18 cellular contexts compared by ENCODE assay signal in the genomic region with DNA sequence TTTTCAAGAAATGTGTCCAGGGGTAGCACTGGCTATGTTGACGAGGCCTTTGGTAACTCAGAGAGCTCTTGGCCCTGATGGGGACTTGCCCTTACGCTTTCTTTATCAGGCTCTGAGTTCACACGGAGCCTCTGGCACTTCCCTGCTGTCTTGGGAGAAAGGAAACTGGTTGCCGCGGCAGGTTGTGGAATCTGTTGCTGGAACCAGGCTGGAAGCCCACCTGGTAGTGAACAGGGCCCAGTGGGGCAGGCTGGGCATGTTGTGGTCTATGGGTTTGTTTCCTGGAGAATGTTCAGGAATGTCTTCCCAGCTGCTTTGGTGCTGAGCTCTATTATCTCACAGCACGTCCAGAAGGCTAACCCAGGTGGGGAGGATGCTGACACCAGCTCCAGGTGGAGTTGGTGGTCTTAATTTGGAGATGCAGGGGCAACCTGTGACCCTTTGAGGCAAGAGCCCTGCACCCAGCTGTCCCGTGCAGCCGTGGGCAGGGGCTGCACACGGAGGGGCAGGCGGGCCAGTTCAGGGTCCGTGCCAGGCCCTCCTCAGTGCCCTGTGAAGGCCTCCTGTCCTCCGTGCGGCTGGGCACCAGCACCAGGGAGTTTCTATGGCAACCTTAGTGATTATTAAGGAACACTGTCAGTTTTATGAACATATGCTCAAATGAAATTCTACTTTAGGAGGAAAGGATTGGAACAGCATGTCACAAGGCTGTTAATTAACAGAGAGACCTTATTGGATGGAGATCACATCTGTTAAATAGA. TPM values are rescaled to one million over a fixed set of nuclear protein-coding genes. Genes with fewer than 3 reads are reported as not detected.
DNase-seq lines count a peak whose midpoint lies in the region; ATAC-seq, FAIRE-seq and TF ChIP-seq lines count a peak whose summit lies in the region.
"Had no signal": no experiment of that assay in that cellular context is flagged by ENCODE, and none has a peak within 500 bp of the region (broad histone marks: within the 10 kb centered on the region; RNA-seq: fewer than 3 reads in every experiment).

No MANE protein-coding gene starts in this region.

- H3K27ac ChIP-seq in liver (ENCODE audit: low read depth in 1 of 2, low read length in 2 of 2) (peak overlapping the region; percentile 22 to 42), HepG2 (ENCODE audit: extremely low read length, insufficient read depth, low read length) (no peak overlapping the region)
- H3K27ac ChIP-seq: epithelial cell of prostate had no signal

- H3K27ac Mint-ChIP-seq in brain: peak overlapping the region; percentile 31 to 91 (median 58)
- H3K27ac Mint-ChIP-seq: activated naive CD4-positive, alpha-beta T cell treated with anti-CD3 and anti-CD28 coated beads for 36 hours had no signal

- H3K4me2 ChIP-seq in HepG2 (ENCODE audit: low read depth, low read length): no peak overlapping the region

- H3K9ac ChIP-seq in liver (ENCODE audit: low read depth in 1 of 2, low read length in 2 of 2) (no peak overlapping the region), HepG2 (ENCODE audit: insufficient read depth, low read depth, low read length) (no peak overlapping the region)

- in situ Hi-C loops in HepG2 (cut with HindIII; ENCODE audit: extremely low pct_ligation_motif_present, low pct_unique_long_range_greater_than_20kb): no loop called here

- H3K4me3 Mint-ChIP-seq in brain: peak overlapping the region in 1 of 5 experiments; percentile 57
- H3K4me3 Mint-ChIP-seq: activated naive CD4-positive, alpha-beta T cell treated with anti-CD3 and anti-CD28 coated beads for 36 hours; CD8-positive, alpha-beta T cell had no signal

- no peaks in the 10 kb centered on the region for H3K79me2 ChIP-seq in HepG2 (ENCODE audit: insufficient read depth, low read length)

- ATAC-seq in HepG2 (no peak), left lobe of liver (peak; percentile 21), HG02970 (IDR thresholded peaks at IDR 0.05; ENCODE audit: low FRiP score, unreplicated experiment) (no peak), HG02571 (IDR thresholded peaks at IDR 0.05; ENCODE audit: unreplicated experiment) (no peak)
- ATAC-seq: CD8-positive, alpha-beta T cell had no signal

- H3K27me3 Mint-ChIP-seq in brain: peaks cover 6% of the 10 kb centered on the region

- TF ChIP-seq POLR2A in HepG2 (IDR thresholded peaks at IDR 0.05; ENCODE audit: insufficient read depth in 1 of 2, low read depth in 2 of 2, low read length in 2 of 2): no peak

- no TSS peak for BruUV-seq in HepG2 (replicated peaks; lab: Mats Ljungman, UMichigan)

- H3K9me3 ChIP-seq in liver (ENCODE audit: control insufficient read depth in 4 of 4, low read length in 3 of 4) (no peaks in the 10 kb centered on the region), HepG2 (ENCODE audit: low read length) (no peaks in the 10 kb centered on the region)

- H3K4me1 Mint-ChIP-seq in brain: peaks cover 41% of the 10 kb centered on the region

- H3K36me3 Mint-ChIP-seq in brain: no peaks in the 10 kb centered on the region

- no peak overlapping the region for H3K4me3 ChIP-seq in liver (ENCODE audit: low read depth in 1 of 3, low read length in 3 of 3)
- no peak overlapping the region for H3K4me3 ChIP-seq in HepG2 (replicated peaks in 1 of 3; ENCODE audit: insufficient read depth in 1 of 3, low read depth in 2 of 3, low read length in 3 of 3)

- FAIRE-seq in HepG2 (lab: Jason Lieb, UNC): no peak

- POLR2A ChIA-PET in HepG2 (lab: Yijun Ruan, JAX): no interaction called here

- no peak overlapping the region for H2AFZ ChIP-seq in HepG2 (ENCODE audit: low read length)

- TF ChIP-seq EP300 in HepG2 (IDR thresholded peaks at IDR 0.05; ENCODE audit: low read depth in 2 of 2, low read length in 2 of 2) (no peak), HepG2 (CRISPR knock-in tag; IDR thresholded peaks at IDR 0.05; ENCODE audit: borderline replicate concordance) (no peak)

- no peaks in the 10 kb centered on the region for H3K9me3 Mint-ChIP-seq in brain
- H3K9me3 Mint-ChIP-seq: activated naive CD4-positive, alpha-beta T cell treated with anti-CD3 and anti-CD28 coated beads for 36 hours; CD8-positive, alpha-beta T cell had no signal

- no peak for TF ChIP-seq CTCF in liver (IDR thresholded peaks at IDR 0.05; ENCODE audit: low read depth, low read length, missing input control)
- TF ChIP-seq CTCF in HepG2 (CRISPR knock-in tag; IDR thresholded peaks at IDR 0.05): no peak
- no peak for TF ChIP-seq CTCF in brain (conservative IDR thresholded peaks at IDR 0.05)

- WGBS in liver: 73% methylated on average over 13 of the region's 13 CpGs
- WGBS in HepG2 (ENCODE audit: low lambda C conversion rate): 91% methylated on average over 6 of the region's 13 CpGs

- CTCF ChIA-PET in HepG2 (lab: Yijun Ruan, JAX; ENCODE audit: low intra/inter-chr PET ratio, low total read pairs): no interaction called here

- H4K20me1 ChIP-seq in HepG2 (ENCODE audit: insufficient read depth, low read length): no peaks in the 10 kb centered on the region

- H3K4me1 ChIP-seq in liver (ENCODE audit: control insufficient read depth in 4 of 4, insufficient read depth in 4 of 4, low read length in 3 of 4) (peaks cover 0 to 15% (median 7%) of the 10 kb centered on the region in 4 donors), HepG2 (ENCODE audit: insufficient read depth, low read length) (peaks cover 10% of the 10 kb centered on the region)

- TF ChIP-seq RAD21 in liver (IDR thresholded peaks at IDR 0.05) (no peak), HepG2 (CRISPR knock-in tag; IDR thresholded peaks at IDR 0.05) (no peak)

- no peaks in the 10 kb centered on the region for H3K27me3 ChIP-seq in liver (ENCODE audit: control insufficient read depth in 4 of 4, insufficient read depth in 4 of 4, low read length in 3 of 4)
- H3K27me3 ChIP-seq in HepG2 (ENCODE audit: control insufficient read depth in 1 of 2, insufficient read depth in 2 of 2, low read length in 2 of 2): no peaks in the 10 kb centered on the region

- no peak for DNase-seq in HepG2 (ENCODE audit: low spot score)
- no peak for DNase-seq in left lobe of liver (ENCODE audit: low spot score)
- DNase-seq in iPS-NIHi11 (ENCODE audit: low spot score): no peak
- DNase-seq: activated naive CD4-positive, alpha-beta T cell treated with anti-CD3 and anti-CD28 coated beads for 36 hours; activated T-cell treated with anti-CD3 and anti-CD28 coated beads, Interleukin-2, amount 50 U/mL, for 1 hour; CD8-positive, alpha-beta T cell; dermis blood vessel endothelial cell; DND-41; foreskin melanocyte; KG1; NCI-H2029 treated with DMSO at 0.1 percent for 48 hours; NCI-H510A treated with DMSO at 0.1 percent for 48 hours had no signal

- H3K36me3 ChIP-seq in liver (ENCODE audit: control insufficient read depth in 4 of 4, insufficient read depth in 3 of 4, low read depth in 1 of 4, low read length in 3 of 4): peaks cover 12 to 33% (median 19%) of the 10 kb centered on the region in 4 donors
- no peaks in the 10 kb centered on the region for H3K36me3 ChIP-seq in HepG2 (replicated peaks in 1 of 2; ENCODE audit: control insufficient read depth in 1 of 2, insufficient read depth in 2 of 2, low read length in 2 of 2)

- intact Hi-C loops in HepG2 (cut with micrococcal nuclease; ENCODE audit: unreplicated experiment): no loop called here

RNA-seq across cellular contexts. Expression of a gene that starts 33.4 kb away (rescaled TPM):
- total RNA-seq in liver (1 to 10 TPM in 1 of 2 donors, under 1 TPM in 1; 0.23 to 1.5 TPM), HepG2 (2016; rRNA removed; fragmentation: Illumina TruSeq; extraction: Trizol) (not detected in 2 replicates), left lobe of liver (2.2 TPM)
- polyA plus RNA-seq in liver (under 1 TPM; 0.58 to 0.97 TPM), HepG2 (2011; rRNA removed) (not detected in 2 replicates), brain (ENCODE audit: insufficient read depth, low read depth, low replicate concordance) (0.27 TPM)
- total RNA-seq in HepG2 (2016; cell fraction: cytosol; rRNA removed; fragmentation: Illumina TruSeq; extraction: Trizol; ENCODE audit: low read depth): not detected in 2 replicates
- not detected in 2 replicates for total RNA-seq in HepG2 (2016; cell fraction: insoluble cytoplasmic fraction; rRNA removed; fragmentation: Illumina TruSeq; extraction: Trizol)
- not detected in 2 replicates for total RNA-seq in HepG2 (2016; cell fraction: membrane; rRNA removed; fragmentation: Illumina TruSeq; extraction: Trizol)
- total RNA-seq in HepG2 (2016; cell fraction: nucleus; rRNA removed; fragmentation: Illumina TruSeq; extraction: Trizol): not detected in 2 replicates
- not detected in 2 replicates for polyA plus RNA-seq in HepG2 (2011; cell fraction: cytosol; rRNA removed)
- polyA plus RNA-seq in HepG2 (2011; cell fraction: nucleus; rRNA removed): not detected in 2 replicates
- polyA plus RNA-seq in HepG2 (2012): not detected in 2 replicates
- not detected in 2 replicates for polyA plus RNA-seq in HepG2 (2016; cell fraction: cytosol; fragmentation: Illumina TruSeq; extraction: Trizol; ENCODE audit: low read depth)
- not detected in 2 replicates for polyA plus RNA-seq in HepG2 (2016; cell fraction: insoluble cytoplasmic fraction; fragmentation: Illumina TruSeq; extraction: Trizol; ENCODE audit: low read depth)
- polyA plus RNA-seq in HepG2 (2016; cell fraction: membrane; fragmentation: Illumina TruSeq; extraction: Trizol; ENCODE audit: low read depth): not detected in 2 replicates
- not detected in 2 replicates for polyA plus RNA-seq in HepG2 (2016; cell fraction: nucleus; fragmentation: Illumina TruSeq; extraction: Trizol; ENCODE audit: insufficient read depth, low read depth)
- 0.07 TPM in 1 of 2 replicates, not detected in the other for polyA minus RNA-seq in HepG2 (2011; rRNA and poly(A)+ RNA removed; ENCODE audit: low replicate concordance)
- polyA minus RNA-seq in HepG2 (2011; cell fraction: cytosol; rRNA and poly(A)+ RNA removed): not detected in 2 replicates
- not detected in 2 replicates for polyA minus RNA-seq in HepG2 (2011; cell fraction: nucleus; rRNA and poly(A)+ RNA removed)
- total RNA-seq: activated naive CD4-positive, alpha-beta T cell treated with anti-CD3 and anti-CD28 coated beads for 36 hours; CD8-positive, alpha-beta T cell; kidney epithelial cell had no signal

RNA-seq across cellular contexts. Expression of a gene that starts 33.6 kb away (rescaled TPM):
- total RNA-seq in liver (1 to 10 TPM; 5.9 to 7.5 TPM), HepG2 (2016; rRNA removed; fragmentation: Illumina TruSeq; extraction: Trizol) (not detected in 2 replicates), left lobe of liver (5.4 TPM)
- polyA plus RNA-seq in liver (1 to 10 TPM; 3.1 to 3.5 TPM), HepG2 (2011; rRNA removed) (not detected in 2 replicates), brain (ENCODE audit: insufficient read depth, low read depth, low replicate concordance) (1.6 TPM)
- not detected in 2 replicates for total RNA-seq in HepG2 (2016; cell fraction: cytosol; rRNA removed; fragmentation: Illumina TruSeq; extraction: Trizol; ENCODE audit: low read depth)
- not detected in 2 replicates for total RNA-seq in HepG2 (2016; cell fraction: insoluble cytoplasmic fraction; rRNA removed; fragmentation: Illumina TruSeq; extraction: Trizol)
- not detected in 2 replicates for total RNA-seq in HepG2 (2016; cell fraction: membrane; rRNA removed; fragmentation: Illumina TruSeq; extraction: Trizol)
- not detected in 2 replicates for total RNA-seq in HepG2 (2016; cell fraction: nucleus; rRNA removed; fragmentation: Illumina TruSeq; extraction: Trizol)
- not detected in 2 replicates for polyA plus RNA-seq in HepG2 (2011; cell fraction: cytosol; rRNA removed)
- not detected in 2 replicates for polyA plus RNA-seq in HepG2 (2011; cell fraction: nucleus; rRNA removed)
- polyA plus RNA-seq in HepG2 (2012): not detected in 2 replicates
- polyA plus RNA-seq in HepG2 (2016; cell fraction: cytosol; fragmentation: Illumina TruSeq; extraction: Trizol; ENCODE audit: low read depth): not detected in 2 replicates
- not detected in 2 replicates for polyA plus RNA-seq in HepG2 (2016; cell fraction: insoluble cytoplasmic fraction; fragmentation: Illumina TruSeq; extraction: Trizol; ENCODE audit: low read depth)
- polyA plus RNA-seq in HepG2 (2016; cell fraction: membrane; fragmentation: Illumina TruSeq; extraction: Trizol; ENCODE audit: low read depth): not detected in 2 replicates
- not detected in 2 replicates for polyA plus RNA-seq in HepG2 (2016; cell fraction: nucleus; fragmentation: Illumina TruSeq; extraction: Trizol; ENCODE audit: insufficient read depth, low read depth)
- not detected in 2 replicates for polyA minus RNA-seq in HepG2 (2011; rRNA and poly(A)+ RNA removed; ENCODE audit: low replicate concordance)
- not detected in 2 replicates for polyA minus RNA-seq in HepG2 (2011; cell fraction: cytosol; rRNA and poly(A)+ RNA removed)
- not detected in 2 replicates for polyA minus RNA-seq in HepG2 (2011; cell fraction: nucleus; rRNA and poly(A)+ RNA removed)
- total RNA-seq: activated naive CD4-positive, alpha-beta T cell treated with anti-CD3 and anti-CD28 coated beads for 36 hours; CD8-positive, alpha-beta T cell had no signal
